In genomic region chr9:120646943-120647342, GRCh38 we compare ENCODE assay signal across 25 cellular contexts.
DNase-seq lines count a peak whose midpoint lies in the region; ATAC-seq and TF ChIP-seq lines count a peak whose summit lies in the region.
"Had no signal": no experiment of that assay in that cellular context is flagged by ENCODE, and none has a peak within 500 bp of the region (broad histone marks: within the 10 kb centered on the region; RNA-seq: fewer than 3 reads in every experiment).

No MANE protein-coding gene starts in this region.

- intact Hi-C loops in right lobe of liver (cut with DNase I) = no loop called here
- intact Hi-C loops in Caco-2 (cut with micrococcal nuclease; ENCODE audit: unreplicated experiment) = no loop called here

- no peak overlapping the region for H2AFZ ChIP-seq in hepatocyte
- H2AFZ ChIP-seq: PC-9 had no signal

- H3K79me2 ChIP-seq in hepatocyte = peaks cover 12% of the 10 kb centered on the region

- H4K20me1 ChIP-seq in hepatocyte (ENCODE audit: insufficient read depth, poor library complexity, severe bottlenecking) = no peaks in the 10 kb centered on the region

- H3K27ac ChIP-seq in hepatocyte = no peak overlapping the region
- peak overlapping the region; percentile 57 to 90 (median 84) for H3K27ac ChIP-seq in right lobe of liver
- H3K27ac ChIP-seq: PC-9, SJSA1 had no signal

- H3K4me1 ChIP-seq in hepatocyte (ENCODE audit: insufficient read depth) (no peaks in the 10 kb centered on the region), right lobe of liver (peaks cover 0 to 46% (median 20%) of the 10 kb centered on the region in 4 donors), Caco-2 (no peaks in the 10 kb centered on the region)
- H3K4me1 ChIP-seq: SJSA1 had no signal

- H3K4me1 Mint-ChIP-seq in Caco-2 (ENCODE audit: low read depth, unreplicated experiment) = no peaks in the 10 kb centered on the region
- H3K4me1 Mint-ChIP-seq: T-cell had no signal

- H3K9me3 ChIP-seq in hepatocyte (ENCODE audit: low read depth) (no peaks in the 10 kb centered on the region), right lobe of liver (no peaks in the 10 kb centered on the region), Caco-2 (no peaks in the 10 kb centered on the region)
- H3K9me3 ChIP-seq: MG63, SJSA1 had no signal

- peak overlapping the region; percentile 57 for H3K4me2 ChIP-seq in hepatocyte
- H3K4me2 ChIP-seq: PC-9 had no signal

- no peaks in the 10 kb centered on the region for H3K9me2 ChIP-seq in hepatocyte (replicated peaks; ENCODE audit: insufficient read depth)

- H3K27ac Mint-ChIP-seq in Caco-2 (ENCODE audit: unreplicated experiment) = no peak overlapping the region
- H3K27ac Mint-ChIP-seq: T-cell had no signal

- BruUV-seq in Caco-2 (replicated peaks; lab: Mats Ljungman, UMichigan) = no TSS peak

- CTCF ChIA-PET in Caco-2 (lab: Charles Lee) = no interaction called here

- H3K4me3 ChIP-seq in hepatocyte (no peak overlapping the region), right lobe of liver (peak overlapping the region in 1 of 3 donors; percentile 2), Caco-2 (ENCODE audit: low read depth, low read length) (no peak overlapping the region)
- H3K4me3 ChIP-seq: GM12878, MG63, PC-9, SJSA1 had no signal

- H3K27me3 ChIP-seq in hepatocyte (no peaks in the 10 kb centered on the region), right lobe of liver (no peaks in the 10 kb centered on the region), Caco-2 (replicated peaks; ENCODE audit: control insufficient read depth, insufficient read depth, low read length) (no peaks in the 10 kb centered on the region)
- H3K27me3 ChIP-seq: MG63, SJSA1 had no signal

- H3K4me3 Mint-ChIP-seq in Caco-2 (ENCODE audit: unreplicated experiment) = no peak overlapping the region
- H3K4me3 Mint-ChIP-seq: T-cell had no signal

- POLR2A ChIA-PET in Caco-2 (lab: Charles Lee) = no interaction called here

- H3K36me3 ChIP-seq in hepatocyte (replicated peaks; ENCODE audit: insufficient read depth, low read depth) = no peaks in the 10 kb centered on the region
- no peaks in the 10 kb centered on the region for H3K36me3 ChIP-seq in right lobe of liver
- H3K36me3 ChIP-seq in Caco-2 (ENCODE audit: control insufficient read depth, insufficient read depth, low read length) = no peaks in the 10 kb centered on the region
- H3K36me3 ChIP-seq: MG63, SJSA1 had no signal

- no peaks in the 10 kb centered on the region for H3K36me3 Mint-ChIP-seq in Caco-2 (ENCODE audit: insufficient read depth, unreplicated experiment)

- peak; percentile 96 for DNase-seq in DMS53 (lab: John Stamatoyannopoulos, UW)
- DNase-seq in NCI-H526 (lab: John Stamatoyannopoulos, UW) = peak; percentile 39 to 71
- DNase-seq in hepatocyte (ENCODE audit: low spot score) = peak; percentile 21
- no peak for DNase-seq in right lobe of liver
- DNase-seq in Caco-2 = no peak
- no peak for DNase-seq in NK-92 treated with Interleukin-12 subunit alpha and Interleukin-12 subunit beta, amount 100 ng/mL, for 24 hours (lab: John Stamatoyannopoulos, UW)
- no peak for DNase-seq in GM10266 (ENCODE audit: extremely low spot score)
- DNase-seq: 8988T, DMS153, IMR-90, KG1, MG63, NCI-H1105 treated with DMSO at 0.1 percent for 48 hours, NCI-H1694, NCI-H2029 treated with DMSO at 0.1 percent for 48 hours, NCI-H2171, NCI-H226, NCI-H510A, NCI-H748 treated with DMSO at 0.1 percent for 48 hours, PC-9, T-cell had no signal

- TF ChIP-seq CTCF in hepatocyte (IDR thresholded peaks at IDR 0.05; ENCODE audit: poor library complexity) (no peak), right lobe of liver (IDR thresholded peaks at IDR 0.05) (no peak), Caco-2 (IDR thresholded peaks at IDR 0.05; ENCODE audit: insufficient read depth in 1 of 2, low read depth in 1 of 2, low read length in 1 of 2, severe bottlenecking in 1 of 2, unreplicated experiment in 1 of 2) (no peak), GM10266 (IDR thresholded peaks at IDR 0.05; ENCODE audit: control insufficient read depth, insufficient read depth, low read depth, missing control alignments) (no peak)

- no peak for TF ChIP-seq POLR2A in right lobe of liver (IDR thresholded peaks at IDR 0.05)

- no peaks in the 10 kb centered on the region for H3K27me3 Mint-ChIP-seq in Caco-2 (ENCODE audit: insufficient read depth, unreplicated experiment)
- H3K27me3 Mint-ChIP-seq: T-cell had no signal

- ATAC-seq in right lobe of liver = peak; percentile 74 to 85 (median 80)
- no peak for ATAC-seq in HG02840 (IDR thresholded peaks at IDR 0.05; ENCODE audit: low FRiP score, unreplicated experiment)
- ATAC-seq: GM12878, Right ventricle myocardium inferior, T-cell had no signal

- H3K9me3 Mint-ChIP-seq in Caco-2 (ENCODE audit: unreplicated experiment) = no peaks in the 10 kb centered on the region
- H3K9me3 Mint-ChIP-seq: T-cell had no signal

- 50% methylated on average over 4 of the region's 4 CpGs for WGBS in hepatocyte (ENCODE audit: low lambda C conversion rate, missing lambda C conversion rate)
- WGBS in right lobe of liver (ENCODE audit: insufficient coverage, low coverage, low lambda C conversion rate, missing lambda C conversion rate) = 33% methylated on average over 4 of the region's 4 CpGs

Comparison
In these comparisons a context has a peak if more than half of its experiments do, and no peak if none do; other contexts are left out.
1. DNase-seq: peak in DMS53 (single experiment), NCI-H526 (2 of 2) and hepatocyte (single experiment); none in right lobe of liver (0 of 3), Caco-2 (0 of 2), NK-92 treated with Interleukin-12 subunit alpha and Interleukin-12 subunit beta, amount 100 ng/mL, for 24 hours (single experiment) and GM10266 (single experiment).